15 cellular contexts compared by ENCODE assay signal in genomic region chrX:13119386-13119785, GRCh38.
A peak's percentile ranks its signal among the peaks of the same experiment; 100 is the strongest.
DNase-seq lines count a peak whose midpoint lies in the region; ATAC-seq and TF ChIP-seq lines count a peak whose summit lies in the region.
"Had no signal": no experiment of that assay in that cellular context is flagged by ENCODE, and none has a peak within 500 bp of the region (broad histone marks: within the 10 kb centered on the region; RNA-seq: fewer than 3 reads in every experiment).

No MANE protein-coding gene starts in this region.

- H3K4me1 ChIP-seq in adipocyte (ENCODE audit: control insufficient read depth, insufficient read depth, low read length) = peaks cover 35% of the 10 kb centered on the region
- no peaks in the 10 kb centered on the region for H3K4me1 ChIP-seq in foreskin keratinocyte

- H3K27me3 ChIP-seq in adipocyte (replicated peaks; ENCODE audit: control insufficient read depth, insufficient read depth, low read length) = no peaks in the 10 kb centered on the region
- H3K27me3 ChIP-seq in foreskin keratinocyte = no peaks in the 10 kb centered on the region
- H3K27me3 ChIP-seq: pancreas had no signal

- H3K4me1 Mint-ChIP-seq in stimulated activated effector memory CD8-positive, alpha-beta T cell treated with anti-CD3 and anti-CD28 coated beads, Interleukin-12 subunit alpha, Interleukin-12 subunit beta, amount 100 ng/mL, for 72 hours = peaks cover 15% of the 10 kb centered on the region

- H3K36me3 ChIP-seq in adipocyte (ENCODE audit: control insufficient read depth, insufficient read depth, low read length, severe bottlenecking) = no peaks in the 10 kb centered on the region
- H3K36me3 ChIP-seq: pancreas had no signal

- ATAC-seq in foreskin keratinocyte (peak; percentile 62), GM21360 (IDR thresholded peaks at IDR 0.05; ENCODE audit: unreplicated experiment) (no peak), HG02588 (IDR thresholded peaks at IDR 0.05; ENCODE audit: unreplicated experiment) (no peak)
- ATAC-seq in stimulated activated effector memory CD8-positive, alpha-beta T cell treated with anti-CD3 and anti-CD28 coated beads, Interleukin-12 subunit alpha, Interleukin-12 subunit beta, amount 100 ng/mL, for 72 hours = no peak

- peak overlapping the region; percentile 35 for H3K4me3 ChIP-seq in adipocyte (ENCODE audit: low read length)
- H3K4me3 ChIP-seq: pancreas had no signal

- DNase-seq in HCEC 1CT (peak; percentile 79), adipocyte (ENCODE audit: low read depth) (no peak), foreskin keratinocyte (no peak), pulmonary artery endothelial cell (ENCODE audit: low read depth, low spot score) (peak; percentile 19), HPDE6-E6E7 (ENCODE audit: extremely low spot score) (no peak)
- DNase-seq in stimulated activated effector memory CD8-positive, alpha-beta T cell treated with anti-CD3 and anti-CD28 coated beads, Interleukin-12 subunit alpha, Interleukin-12 subunit beta, amount 100 ng/mL, for 72 hours (ENCODE audit: low spot score in 2 of 2) = no peak
- DNase-seq: activated CD4-positive, alpha-beta T cell treated with anti-CD3 and anti-CD28 coated beads, Interleukin-2, amount 10 ng/mL, durations not matched to agents 7 days and 5 days; activated effector memory CD4-positive, alpha-beta T cell treated with anti-CD3 and anti-CD28 coated beads, Interleukin-2, amount 50 U/mL, for 16 hours; CD4-positive, CD25-positive, alpha-beta regulatory T cell; NCI-H146; stimulated activated naive CD4-positive, alpha-beta T cell treated with Interleukin-2 at 50 U/mL for 16 hours; SW 1271 had no signal

- no peak overlapping the region for H3K27ac Mint-ChIP-seq in stimulated activated effector memory CD8-positive, alpha-beta T cell treated with anti-CD3 and anti-CD28 coated beads, Interleukin-12 subunit alpha, Interleukin-12 subunit beta, amount 100 ng/mL, for 72 hours
- H3K27ac Mint-ChIP-seq: activated CD4-positive, alpha-beta T cell treated with anti-CD3 and anti-CD28 coated beads, Interleukin-2, amount 10 ng/mL, durations not matched to agents 7 days and 5 days had no signal

- peaks cover 4% of the 10 kb centered on the region for H3K9me3 ChIP-seq in adipocyte (ENCODE audit: control insufficient read depth, low read length)
- H3K9me3 ChIP-seq: pancreas had no signal

- peaks cover 3% of the 10 kb centered on the region for H3K9me3 Mint-ChIP-seq in stimulated activated effector memory CD8-positive, alpha-beta T cell treated with anti-CD3 and anti-CD28 coated beads, Interleukin-12 subunit alpha, Interleukin-12 subunit beta, amount 100 ng/mL, for 72 hours

- H3K9ac ChIP-seq in adipocyte (ENCODE audit: low read length) = peak overlapping the region; percentile 70

- H3K27ac ChIP-seq in foreskin keratinocyte = no peak overlapping the region

- H3K36me3 Mint-ChIP-seq in stimulated activated effector memory CD8-positive, alpha-beta T cell treated with anti-CD3 and anti-CD28 coated beads, Interleukin-12 subunit alpha, Interleukin-12 subunit beta, amount 100 ng/mL, for 72 hours = no peaks in the 10 kb centered on the region
- H3K36me3 Mint-ChIP-seq: CD4-positive, CD25-positive, alpha-beta regulatory T cell had no signal

- no peak overlapping the region for H3K4me3 Mint-ChIP-seq in stimulated activated effector memory CD8-positive, alpha-beta T cell treated with anti-CD3 and anti-CD28 coated beads, Interleukin-12 subunit alpha, Interleukin-12 subunit beta, amount 100 ng/mL, for 72 hours
- H3K4me3 Mint-ChIP-seq: activated CD4-positive, alpha-beta T cell treated with anti-CD3 and anti-CD28 coated beads, Interleukin-2, amount 10 ng/mL, durations not matched to agents 7 days and 5 days; CD4-positive, CD25-positive, alpha-beta regulatory T cell had no signal

- no peak for TF ChIP-seq CTCF in foreskin keratinocyte (conservative IDR thresholded peaks at IDR 0.05)

Comparison
In these comparisons a context has a peak if more than half of its experiments do, and no peak if none do; other contexts are left out.
1. DNase-seq: peak in HCEC 1CT (single experiment) and pulmonary artery endothelial cell (single experiment); none in adipocyte (single experiment), foreskin keratinocyte (0 of 2), stimulated activated effector memory CD8-positive, alpha-beta T cell treated with anti-CD3 and anti-CD28 coated beads, Interleukin-12 subunit alpha, Interleukin-12 subunit beta, amount 100 ng/mL, for 72 hours (0 of 2) and HPDE6-E6E7 (single experiment).